In the genomic region with DNA sequence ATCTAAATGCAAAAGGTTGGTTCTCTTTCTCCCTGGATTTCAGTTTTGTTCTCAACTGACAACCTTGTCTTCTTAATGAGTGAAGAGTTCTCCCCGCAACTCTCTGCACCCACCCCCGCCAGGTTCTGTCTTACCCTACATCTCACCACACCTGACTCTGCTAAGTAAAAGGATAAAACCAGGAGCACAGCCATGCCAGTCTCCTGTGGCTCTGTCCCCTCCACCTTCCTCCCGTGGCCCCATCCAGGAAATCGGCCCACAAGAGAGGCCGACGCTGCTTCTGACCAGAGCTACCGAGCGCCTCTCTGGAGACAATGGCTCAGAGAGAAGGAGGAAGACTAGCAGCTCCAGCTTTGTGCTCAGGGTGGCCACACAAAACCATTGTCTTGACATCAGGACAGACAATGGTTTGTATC, we compare ENCODE assay signal across 1 cellular context.
TF ChIP-seq lines count a peak whose summit lies in the region.

No MANE protein-coding gene starts in this region.

TF ChIP-seq in liver, 16 proteins besides CTCF, POLR2A, EP300 and RAD21 (continued from another document):
- TF ChIP-seq, protein P1, sequence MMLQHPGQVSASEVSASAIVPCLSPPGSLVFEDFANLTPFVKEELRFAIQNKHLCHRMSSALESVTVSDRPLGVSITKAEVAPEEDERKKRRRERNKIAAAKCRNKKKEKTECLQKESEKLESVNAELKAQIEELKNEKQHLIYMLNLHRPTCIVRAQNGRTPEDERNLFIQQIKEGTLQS (IDR thresholded peaks at IDR 0.05): no peak
